8 cellular contexts compared by ENCODE assay signal in the genomic region with DNA sequence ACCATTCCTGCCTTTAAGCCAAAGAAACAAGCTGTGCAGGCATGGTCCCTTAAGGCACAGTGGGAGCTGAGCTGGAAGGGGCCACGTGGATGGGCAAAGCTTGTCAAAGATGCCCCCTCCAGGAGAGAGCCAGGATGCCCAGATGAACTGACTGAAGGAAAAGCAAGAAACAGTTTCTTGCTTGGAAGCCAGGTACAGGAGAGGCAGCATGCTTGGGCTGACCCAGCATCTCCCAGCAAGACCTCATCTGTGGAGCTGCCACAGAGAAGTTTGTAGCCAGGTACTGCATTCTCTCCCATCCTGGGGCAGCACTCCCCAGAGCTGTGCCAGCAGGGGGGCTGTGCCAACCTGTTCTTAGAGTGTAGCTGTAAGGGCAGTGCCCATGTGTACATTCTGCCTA. TPM values are rescaled to one million over a fixed set of nuclear protein-coding genes. Genes with fewer than 3 reads are reported as not detected.
DNase-seq lines count a peak whose midpoint lies in the region; ATAC-seq and TF ChIP-seq lines count a peak whose summit lies in the region.

No MANE protein-coding gene starts in this region.

- peaks cover 33% of the 10 kb centered on the region for H3K27me3 Mint-ChIP-seq in GM23338 (ENCODE audit: insufficient read depth, low read depth, poor library complexity)

- H3K27me3 ChIP-seq in GM23338 (ENCODE audit: insufficient read depth) (peaks cover 20% of the 10 kb centered on the region), gastroesophageal sphincter (no peaks in the 10 kb centered on the region), skeletal muscle tissue (ENCODE audit: control insufficient read depth in 3 of 3, insufficient read depth in 3 of 3, low read length in 3 of 3) (peaks cover 0 to 9% (median 4%) of the 10 kb centered on the region in 3 donors)

- H3K4me2 ChIP-seq in GM23338, result peak overlapping the region; percentile 86

- H3K9me2 ChIP-seq in GM23338 (ENCODE audit: insufficient read depth), result no peaks in the 10 kb centered on the region

- no peak overlapping the region for H3K27ac Mint-ChIP-seq in GM23338

- peaks cover 30% of the 10 kb centered on the region for H3K4me1 ChIP-seq in GM23338 (ENCODE audit: insufficient read depth)
- peaks cover 0 to 95% (median 27%) of the 10 kb centered on the region in 3 donors for H3K4me1 ChIP-seq in gastroesophageal sphincter
- peaks cover 54 to 62% (median 59%) of the 10 kb centered on the region in 3 donors for H3K4me1 ChIP-seq in skeletal muscle tissue (ENCODE audit: control insufficient read depth in 3 of 3, insufficient read depth in 3 of 3, low read length in 3 of 3)

- no peak for TF ChIP-seq CTCF in GM23338 (conservative IDR thresholded peaks at IDR 0.05; ENCODE audit: low read depth in 2 of 2)
- no peak for TF ChIP-seq CTCF in VCaP (conservative IDR thresholded peaks at IDR 0.05)
- TF ChIP-seq CTCF in gastroesophageal sphincter (IDR thresholded peaks at IDR 0.05), result no peak

- H3K9me3 ChIP-seq in gastroesophageal sphincter (no peaks in the 10 kb centered on the region), skeletal muscle tissue (ENCODE audit: control insufficient read depth in 3 of 3, low read length in 3 of 3) (no peaks in the 10 kb centered on the region)

- DNase-seq in GM23338 (ENCODE audit: low spot score) (no peak), NCI-H2107 (lab: John Stamatoyannopoulos, UW) (no peak), HT-29 (ENCODE audit: low spot score) (no peak), amygdala (lab: John Stamatoyannopoulos, UW) (no peak)

- no peak overlapping the region for H3K27ac ChIP-seq in GM23338 (ENCODE audit: low read depth)
- peak overlapping the region; percentile 100 for H3K27ac ChIP-seq in VCaP
- H3K27ac ChIP-seq in gastroesophageal sphincter, result peak overlapping the region; percentile 94 to 99 (median 97)
- peak overlapping the region; percentile 97 for H3K27ac ChIP-seq in skeletal muscle tissue (ENCODE audit: low read depth, low read length)

- peaks cover 16% of the 10 kb centered on the region for H3K79me2 ChIP-seq in GM23338 (replicated peaks; ENCODE audit: insufficient read depth)

- peak overlapping the region; percentile 94 for H3K4me3 Mint-ChIP-seq in GM23338

- peaks cover 24% of the 10 kb centered on the region for H3K36me3 Mint-ChIP-seq in GM23338 (ENCODE audit: low read depth)

- peaks cover 32% of the 10 kb centered on the region for H3K4me1 Mint-ChIP-seq in GM23338

- H3K4me3 ChIP-seq in GM23338 (peak overlapping the region; percentile 82), gastroesophageal sphincter (peak overlapping the region in 1 of 2 donors; percentile 64), skeletal muscle tissue (ENCODE audit: low read length in 3 of 3) (peak overlapping the region; percentile 49 to 98 (median 97))

- TF ChIP-seq POLR2A in gastroesophageal sphincter (IDR thresholded peaks at IDR 0.05), result no peak

- TF ChIP-seq EP300 in gastroesophageal sphincter (IDR thresholded peaks at IDR 0.05), result no peak

- H3K36me3 ChIP-seq in GM23338 (ENCODE audit: insufficient read depth), result no peaks in the 10 kb centered on the region
- H3K36me3 ChIP-seq in gastroesophageal sphincter, result peaks cover 0 to 49% of the 10 kb centered on the region in 2 donors
- H3K36me3 ChIP-seq in skeletal muscle tissue (ENCODE audit: control insufficient read depth in 3 of 3, insufficient read depth in 3 of 3, low read length in 3 of 3), result peaks cover 15 to 30% (median 29%) of the 10 kb centered on the region in 3 donors

- peak overlapping the region in 1 of 3 donors; percentile 99 for H3K9ac ChIP-seq in skeletal muscle tissue (ENCODE audit: low read depth in 1 of 3, low read length in 3 of 3)

- peaks cover 13% of the 10 kb centered on the region; the same call in 1 of the 2 replicates for H4K20me1 ChIP-seq in GM23338 (replicated peaks; ENCODE audit: insufficient read depth)

- no peaks in the 10 kb centered on the region for H3K9me3 Mint-ChIP-seq in GM23338

- H3F3A ChIP-seq in GM23338 (replicated peaks; ENCODE audit: low read depth), result peaks cover 22% of the 10 kb centered on the region

- whole genome bisulfite sequencing in gastroesophageal sphincter (ENCODE audit: low coverage in 1 of 2), 2 donors, result 50% methylated on average over 1 of the region's 1 CpG; no CpG with 5 or more reads in 1 of the 2 donors

- H2AFZ ChIP-seq in GM23338, result no peak overlapping the region

- ATAC-seq in GM23338 (no peak), gastroesophageal sphincter (no peak), GM19023 (IDR thresholded peaks at IDR 0.05; ENCODE audit: unreplicated experiment) (no peak)

TF ChIP-seq in GM23338, 12 proteins besides CTCF, POLR2A, EP300 and RAD21 (continues in another document):
- TF ChIP-seq STAT1 (IDR thresholded peaks at IDR 0.05; ENCODE audit: unreplicated experiment), result no peak
- no peak for TF ChIP-seq EZH2phosphoT487 (IDR thresholded peaks at IDR 0.05; ENCODE audit: unreplicated experiment)
- TF ChIP-seq ZNF114 (CRISPR knock-in tag; IDR thresholded peaks at IDR 0.05), result no peak

RNA-seq across cellular contexts. Expression of a gene that starts 1.3 kb away (rescaled TPM):
- total RNA-seq in GM23338 (2014; rRNA removed; shearing (Covaris generic)), result 30.0 and 50.5 TPM in 2 replicates
- 63.9 and 65.4 TPM in 2 replicates for polyA plus RNA-seq in GM23338 (2016; fragmentation: Nextera tagmentation; extraction: Ambion mirVana)
- 10 to 100 TPM; 12.5 to 16.8 (median 13.9) TPM for total RNA-seq in gastroesophageal sphincter
- total RNA-seq in skeletal muscle tissue, result 19.8 TPM
- 38.8 and 47.5 TPM in 2 replicates for total RNA-seq in HT-29 (2014; rRNA removed; shearing (Covaris generic))

RNA-seq across cellular contexts. Expression of a gene that starts 6.0 kb away (rescaled TPM):
- 13.6 and 19.2 TPM in 2 replicates for total RNA-seq in GM23338 (2014; rRNA removed; shearing (Covaris generic))
- 71.4 and 76.5 TPM in 2 replicates for polyA plus RNA-seq in GM23338 (2016; fragmentation: Nextera tagmentation; extraction: Ambion mirVana)
- total RNA-seq in gastroesophageal sphincter, result 100 to 1,000 TPM in 2 of 4 donors, 10 to 100 TPM in 2; 57.9 to 128 (median 87.7) TPM
- total RNA-seq in skeletal muscle tissue, result 13.6 TPM
- total RNA-seq in HT-29 (2014; rRNA removed; shearing (Covaris generic)), result 86.2 and 100 TPM in 2 replicates

RNA-seq across cellular contexts. Expression of a gene that starts 6.6 kb away (rescaled TPM):
- 2.1 and 5.1 TPM in 2 replicates for total RNA-seq in GM23338 (2014; rRNA removed; shearing (Covaris generic))
- polyA plus RNA-seq in GM23338 (2016; fragmentation: Nextera tagmentation; extraction: Ambion mirVana), result 3.2 and 5.1 TPM in 2 replicates
- total RNA-seq in gastroesophageal sphincter (10 to 100 TPM; 13.1 to 25.8 (median 16.1) TPM), skeletal muscle tissue (13.0 TPM)
- 49.8 and 62.7 TPM in 2 replicates for total RNA-seq in HT-29 (2014; rRNA removed; shearing (Covaris generic))

RNA-seq across cellular contexts. Expression of a gene that starts 38.8 kb away (rescaled TPM):
- 101 and 106 TPM in 2 replicates for total RNA-seq in GM23338 (2014; rRNA removed; shearing (Covaris generic))
- polyA plus RNA-seq in GM23338 (2016; fragmentation: Nextera tagmentation; extraction: Ambion mirVana), result 579 and 628 TPM in 2 replicates
- total RNA-seq in gastroesophageal sphincter (100 to 1,000 TPM in 1 of 4 donors, 10 to 100 TPM in 3; 80.8 to 144 (median 92.3) TPM), skeletal muscle tissue (104 TPM)
- 107 and 128 TPM in 2 replicates for total RNA-seq in HT-29 (2014; rRNA removed; shearing (Covaris generic))

RNA-seq across cellular contexts. Expression of a gene that starts 39.3 kb away (rescaled TPM):
- total RNA-seq in GM23338 (2014; rRNA removed; shearing (Covaris generic)), result 15.4 and 18.8 TPM in 2 replicates
- polyA plus RNA-seq in GM23338 (2016; fragmentation: Nextera tagmentation; extraction: Ambion mirVana), result 7.4 and 8.1 TPM in 2 replicates
- total RNA-seq in gastroesophageal sphincter, result 1 to 10 TPM in 1 of 4 donors, under 1 TPM in 2, not detected in 1; 0.35 to 1.9 (median 0.40) TPM
- under 0.01 TPM for total RNA-seq in skeletal muscle tissue
- total RNA-seq in HT-29 (2014; rRNA removed; shearing (Covaris generic)), result not detected in 2 replicates
